Comparison of ENCODE assay signal across 17 cellular contexts in genomic region chr12:115709410-115710065, GRCh38.
DNase-seq lines count a peak whose midpoint lies in the region; ATAC-seq, FAIRE-seq and TF ChIP-seq lines count a peak whose summit lies in the region.
"Had no signal": no experiment of that assay in that cellular context is flagged by ENCODE, and none has a peak within 500 bp of the region (broad histone marks: within the 10 kb centered on the region; RNA-seq: fewer than 3 reads in every experiment).

No MANE protein-coding gene starts in this region.

- TF ChIP-seq POLR2A in tibial nerve (IDR thresholded peaks at IDR 0.05) = no peak

- intact Hi-C loops in kidney (cut with DNase I) = no loop called here

- TF ChIP-seq EP300 in tibial nerve (IDR thresholded peaks at IDR 0.05) = no peak

- H3K9me3 ChIP-seq in adipocyte (ENCODE audit: control insufficient read depth, low read length) = no peaks in the 10 kb centered on the region
- no peaks in the 10 kb centered on the region for H3K9me3 ChIP-seq in kidney (ENCODE audit: control insufficient read depth in 1 of 2, low read length in 2 of 2)
- H3K9me3 ChIP-seq in tibial nerve = no peaks in the 10 kb centered on the region
- H3K9me3 ChIP-seq: sigmoid colon had no signal

- H3K36me3 ChIP-seq in adipocyte (ENCODE audit: control insufficient read depth, insufficient read depth, low read length, severe bottlenecking) (no peaks in the 10 kb centered on the region), kidney (ENCODE audit: control insufficient read depth in 1 of 2, insufficient read depth in 2 of 2, low read length in 2 of 2) (no peaks in the 10 kb centered on the region), tibial nerve (no peaks in the 10 kb centered on the region)
- H3K36me3 ChIP-seq: sigmoid colon had no signal

- FAIRE-seq in kidney (lab: Jason Lieb, UNC) = no peak

- 25 to 30% methylated on average over 11 of the region's 11 CpGs for WGBS in tibial nerve, 2 donors

- no peak for ATAC-seq in HG03159 (IDR thresholded peaks at IDR 0.05; ENCODE audit: unreplicated experiment)
- ATAC-seq: left lobe of liver, natural killer cell had no signal

- no peak overlapping the region for H3K27ac ChIP-seq in kidney (ENCODE audit: low read depth in 2 of 2, low read length in 2 of 2)
- peak overlapping the region in 1 of 4 donors; percentile 0 for H3K27ac ChIP-seq in tibial nerve
- H3K27ac ChIP-seq: 22Rv1 had no signal

- H3K4me3 ChIP-seq in adipocyte (ENCODE audit: low read length) = peak overlapping the region; percentile 25
- no peak overlapping the region for H3K4me3 ChIP-seq in kidney (ENCODE audit: low read length in 2 of 2)
- H3K4me3 ChIP-seq in tibial nerve = no peak overlapping the region
- H3K4me3 ChIP-seq: sigmoid colon had no signal

- H3K27me3 ChIP-seq in adipocyte (replicated peaks; ENCODE audit: control insufficient read depth, insufficient read depth, low read length) (peaks cover 5% of the 10 kb centered on the region), tibial nerve (no peaks in the 10 kb centered on the region)
- H3K27me3 ChIP-seq: sigmoid colon had no signal

- H3K4me1 ChIP-seq in adipocyte (ENCODE audit: control insufficient read depth, insufficient read depth, low read length) (peaks cover 19% of the 10 kb centered on the region), kidney (ENCODE audit: control insufficient read depth in 1 of 2, insufficient read depth in 1 of 2, low read depth in 1 of 2, low read length in 2 of 2) (peaks cover 0 to 2% of the 10 kb centered on the region in 2 donors), tibial nerve (peaks cover 0 to 18% (median 0%) of the 10 kb centered on the region in 4 donors)

- TF ChIP-seq CTCF in kidney (IDR thresholded peaks at IDR 0.05; ENCODE audit: borderline replicate concordance, extremely low read depth, insufficient read depth) = no peak
- TF ChIP-seq CTCF in tibial nerve (IDR thresholded peaks at IDR 0.05) = no peak

- DNase-seq in DMS 273 (lab: John Stamatoyannopoulos, UW; ENCODE audit: unreplicated experiment) (peak; percentile 5), DMS 273 treated with DMSO at 0.1 percent for 48 hours (lab: John Stamatoyannopoulos, UW) (no peak), adipocyte (ENCODE audit: low read depth) (peak; percentile 17), kidney (peak; percentile 87), tibial nerve (ENCODE audit: low spot score in 2 of 2) (peak; percentile 48 to 55), D341Med (ENCODE audit: low spot score) (no peak), KG1 (lab: John Stamatoyannopoulos, UW) (no peak)
- DNase-seq: activated effector memory CD4-positive, alpha-beta T cell treated with Interleukin-2 at 50 U/mL for 16 hours; natural killer cell; NCI-H1048; SHP77 treated with DMSO at 0.1 percent for 48 hours; sigmoid colon; stimulated activated naive CD4-positive, alpha-beta T cell; T1000 had no signal

- H3K9ac ChIP-seq in adipocyte (ENCODE audit: low read length) = peak overlapping the region; percentile 7
- no peak overlapping the region for H3K9ac ChIP-seq in kidney (ENCODE audit: low read length in 2 of 2)

Comparison
In these comparisons a context has a peak if more than half of its experiments do, and no peak if none do; other contexts are left out.
1. DNase-seq: peak in DMS 273 (single experiment), adipocyte (single experiment), kidney (single experiment) and tibial nerve (2 of 2); none in DMS 273 treated with DMSO at 0.1 percent for 48 hours (single experiment), D341Med (single experiment) and KG1 (single experiment).